Comparison of ENCODE assay signal across 12 cellular contexts in the genomic region with DNA sequence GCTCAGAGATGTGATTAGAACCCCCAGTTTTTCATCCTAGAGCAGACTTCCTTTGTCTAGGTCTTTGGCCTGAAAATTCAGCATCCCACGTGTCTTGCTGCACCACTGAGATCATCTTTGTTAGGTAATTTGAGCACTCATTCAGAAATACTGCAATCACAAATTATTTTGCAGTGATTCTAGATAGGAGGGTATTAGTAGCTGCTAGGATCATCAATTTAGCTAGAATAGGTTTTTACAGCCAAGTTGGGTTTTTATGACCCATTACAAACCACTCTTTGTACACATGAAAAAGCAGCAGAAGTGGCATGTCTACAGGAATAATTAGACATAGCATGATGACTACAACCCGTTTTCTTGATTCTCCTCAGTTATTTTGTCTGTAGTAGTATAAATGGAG.
DNase-seq lines count a peak whose midpoint lies in the region; ATAC-seq and TF ChIP-seq lines count a peak whose summit lies in the region.
"Had no signal": no experiment of that assay in that cellular context is flagged by ENCODE, and none has a peak within 500 bp of the region (broad histone marks: within the 10 kb centered on the region; RNA-seq: fewer than 3 reads in every experiment).

No MANE protein-coding gene starts in this region.

- H3K27me3 Mint-ChIP-seq in activated T-cell treated with anti-CD3 and anti-CD28 coated beads, Interleukin-2, amount 50 U/mL, for 4 hours (ENCODE audit: low read depth): peaks cover 1% of the 10 kb centered on the region
- H3K27me3 Mint-ChIP-seq: CD4-positive, alpha-beta memory T cell had no signal

- H3K4me1 Mint-ChIP-seq in activated T-cell treated with anti-CD3 and anti-CD28 coated beads, Interleukin-2, amount 50 U/mL, for 4 hours (ENCODE audit: low read depth): no peaks in the 10 kb centered on the region
- H3K4me1 Mint-ChIP-seq: CD14-positive monocyte; CD4-positive, alpha-beta memory T cell had no signal

- no peak for ATAC-seq in activated T-cell treated with anti-CD3 and anti-CD28 coated beads, Interleukin-2, amount 50 U/mL, for 4 hours
- ATAC-seq: K562 had no signal

- H3K9me3 Mint-ChIP-seq in activated T-cell treated with anti-CD3 and anti-CD28 coated beads, Interleukin-2, amount 50 U/mL, for 4 hours: no peaks in the 10 kb centered on the region

- POLR2A ChIA-PET in HEK293T (lab: Yijun Ruan, JAX): no interaction called here
- POLR2A ChIA-PET in RWPE1 (lab: Yijun Ruan, JAX; ENCODE audit: low non-redundant PET): no interaction called here

- no peak for TF ChIP-seq CTCF in RWPE1 (conservative IDR thresholded peaks at IDR 0.05; ENCODE audit: low read depth)

- H3K27ac ChIP-seq in RWPE1: no peak overlapping the region
- H3K27ac ChIP-seq: BLaER1 had no signal

- no peak overlapping the region for H3K4me3 Mint-ChIP-seq in activated T-cell treated with anti-CD3 and anti-CD28 coated beads, Interleukin-2, amount 50 U/mL, for 4 hours
- H3K4me3 Mint-ChIP-seq: CD14-positive monocyte; CD4-positive, alpha-beta memory T cell had no signal

- CTCF ChIA-PET in HEK293T (lab: Yijun Ruan, JAX) (no interaction called here), RWPE1 (lab: Yijun Ruan, JAX) (no interaction called here)

- DNase-seq in DMS79 treated with DMSO at 0.1 percent for 48 hours (lab: John Stamatoyannopoulos, UW): peak; percentile 70
- peak; percentile 26 for DNase-seq in HEK293T (ENCODE audit: extremely low spot score)
- DNase-seq in amniotic epithelial cell (ENCODE audit: low read depth): peak; percentile 12
- DNase-seq in left kidney (ENCODE audit: low read depth, low spot score): peak; percentile 20
- no peak for DNase-seq in RWPE1 (ENCODE audit: low spot score)
- DNase-seq in activated T-cell treated with anti-CD3 and anti-CD28 coated beads, Interleukin-2, amount 50 U/mL, for 4 hours: no peak
- no peak for DNase-seq in HUDEP-2 (lab: John Stamatoyannopoulos, UW; ENCODE audit: unreplicated experiment in 76 of 76)
- DNase-seq: CD4-positive, alpha-beta memory T cell; HCEC 1CT had no signal

- no peaks in the 10 kb centered on the region for H3K36me3 Mint-ChIP-seq in activated T-cell treated with anti-CD3 and anti-CD28 coated beads, Interleukin-2, amount 50 U/mL, for 4 hours (ENCODE audit: insufficient read depth)
- H3K36me3 Mint-ChIP-seq: CD14-positive monocyte; CD4-positive, alpha-beta memory T cell had no signal

TF ChIP-seq in HEK293T, 16 proteins besides CTCF, POLR2A, EP300 and RAD21:
- TF ChIP-seq TARDBP (IDR thresholded peaks at IDR 0.05): no peak
- no peak for TF ChIP-seq SUZ12 (IDR thresholded peaks at IDR 0.05)
- no peak for TF ChIP-seq HDGF (IDR thresholded peaks at IDR 0.05; ENCODE audit: borderline replicate concordance)
- TF ChIP-seq L3MBTL2 (conservative IDR thresholded peaks at IDR 0.05): no peak
- no peak for TF ChIP-seq ELF4 (IDR thresholded peaks at IDR 0.05)
- TF ChIP-seq PKNOX1 (IDR thresholded peaks at IDR 0.05): no peak
- no peak for TF ChIP-seq ARNT (IDR thresholded peaks at IDR 0.05)
- no peak for TF ChIP-seq LEF1 (IDR thresholded peaks at IDR 0.05; ENCODE audit: borderline replicate concordance)
- no peak for TF ChIP-seq BHLHE40 (IDR thresholded peaks at IDR 0.05; ENCODE audit: borderline replicate concordance)
- TF ChIP-seq NFRKB (IDR thresholded peaks at IDR 0.05): no peak
- no peak for TF ChIP-seq ZNF384 (IDR thresholded peaks at IDR 0.05)
- no peak for TF ChIP-seq FOXA1 (IDR thresholded peaks at IDR 0.05)
- no peak for TF ChIP-seq FOXK2 (IDR thresholded peaks at IDR 0.05)
- TF ChIP-seq SP1 (IDR thresholded peaks at IDR 0.05): no peak
- no peak for TF ChIP-seq FOXM1 (IDR thresholded peaks at IDR 0.05; ENCODE audit: borderline replicate concordance)
- no peak for TF ChIP-seq CTBP1 (IDR thresholded peaks at IDR 0.05; ENCODE audit: borderline replicate concordance)

Comparison
In these comparisons a context has a peak if more than half of its experiments do, and no peak if none do; other contexts are left out.
1. DNase-seq: peak in DMS79 treated with DMSO at 0.1 percent for 48 hours (single experiment), HEK293T (single experiment), amniotic epithelial cell (single experiment) and left kidney (single experiment); none in RWPE1 (single experiment), activated T-cell treated with anti-CD3 and anti-CD28 coated beads, Interleukin-2, amount 50 U/mL, for 4 hours (single experiment) and HUDEP-2 (0 of 76).